Comparison of ENCODE assay signal across 8 cellular contexts in the genomic region with DNA sequence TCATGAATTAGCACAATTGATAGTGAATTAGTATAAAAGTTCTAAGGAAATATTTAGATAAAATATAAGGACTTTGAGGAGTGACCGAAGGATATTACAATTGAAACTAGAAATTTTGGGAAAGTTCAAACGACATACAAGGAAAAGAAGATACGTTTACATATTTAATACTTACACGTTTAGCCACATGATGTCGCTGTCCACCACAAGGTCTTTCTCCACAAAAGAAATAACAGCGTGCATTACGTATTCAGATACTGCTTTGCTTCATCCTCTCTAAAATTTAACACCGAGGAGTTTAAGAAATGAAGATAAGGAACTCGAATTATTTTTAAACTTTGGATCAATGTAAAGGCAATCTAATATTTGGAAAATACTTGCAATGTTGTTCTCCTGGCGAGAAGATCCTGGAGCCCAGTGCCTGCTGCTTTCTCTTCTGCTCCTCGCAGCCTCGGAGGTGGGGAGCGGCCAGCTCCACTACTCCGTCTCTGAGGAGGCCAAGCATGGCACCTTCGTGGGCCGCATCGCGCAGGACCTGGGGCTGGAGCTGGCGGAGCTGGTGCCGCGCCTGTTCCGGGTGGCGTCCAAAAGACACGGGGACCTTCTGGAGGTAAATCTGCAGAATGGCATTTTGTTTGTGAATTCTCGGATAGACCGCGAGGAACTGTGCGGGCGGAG.
A peak's percentile ranks its signal among the peaks of the same experiment; 100 is the strongest.
DNase-seq lines count a peak whose midpoint lies in the region; ATAC-seq and TF ChIP-seq lines count a peak whose summit lies in the region.

Gene PCDHA3, plus strand, starts transcription at position 242 of the 678 bp plus-strand sequence.

- H3K79me2 ChIP-seq in DND-41 (ENCODE audit: insufficient read depth, low read length), result no peaks in the 10 kb centered on the region

- H2AFZ ChIP-seq in DND-41 (ENCODE audit: low read depth, low read length), result no peak within 1 kb of the TSS

- no peak for ATAC-seq in DND-41 (ENCODE audit: insufficient read depth, low read depth)
- no peak for ATAC-seq in HG03159 (IDR thresholded peaks at IDR 0.05; ENCODE audit: unreplicated experiment)

- H3K4me3 ChIP-seq in DND-41 (ENCODE audit: low read depth in 1 of 2, low read length in 2 of 2), result no peak within 1 kb of the TSS
- no peak within 1 kb of the TSS for H3K4me3 ChIP-seq in epithelial cell of esophagus (ENCODE audit: low read length)

- H3K4me1 ChIP-seq in DND-41 (ENCODE audit: insufficient read depth, low read length), result no peaks in the 10 kb centered on the region

- TF ChIP-seq CTCF in DND-41 (IDR thresholded peaks at IDR 0.05; ENCODE audit: borderline replicate concordance, extremely low read depth, low read length, poor library complexity, severe bottlenecking) (peak; percentile 19), epithelial cell of esophagus (IDR thresholded peaks at IDR 0.05; ENCODE audit: insufficient read depth, low read depth, low read length, missing control alignments) (no peak)

- no peaks in the 10 kb centered on the region for H4K20me1 ChIP-seq in DND-41 (ENCODE audit: insufficient read depth, low read length)

- no peak for DNase-seq in DND-41
- DNase-seq in NCI-H1694 treated with DMSO at 0.1 percent for 48 hours (lab: John Stamatoyannopoulos, UW), result peak; percentile 16
- DNase-seq in epithelial cell of esophagus (ENCODE audit: low read depth), result peak; percentile 10
- peak; percentile 84 for DNase-seq in pons (ENCODE audit: low spot score)
- no peak for DNase-seq in NCI-H446 treated with DMSO at 0.1 percent for 48 hours (lab: John Stamatoyannopoulos, UW)
- DNase-seq in 8988T, result no peak
- no peak for DNase-seq in NCI-H345 (lab: John Stamatoyannopoulos, UW)

- no peaks in the 10 kb centered on the region for H3K9me3 ChIP-seq in DND-41 (ENCODE audit: insufficient read depth, low read length, severe bottlenecking)

- no peaks in the 10 kb centered on the region for H3K27me3 ChIP-seq in DND-41 (ENCODE audit: insufficient read depth, low read length, poor library complexity)

- H3K36me3 ChIP-seq in DND-41 (ENCODE audit: insufficient read depth, low read length), result no peaks in the 10 kb centered on the region

- H3K4me2 ChIP-seq in DND-41 (ENCODE audit: insufficient read depth, low read length), result no peak within 1 kb of the TSS

- H3K27ac ChIP-seq in DND-41 (ENCODE audit: low read length), result no peak within 1 kb of the TSS

- no peak within 1 kb of the TSS for H3K9ac ChIP-seq in DND-41 (ENCODE audit: low read depth, low read length)

Comparison
In these comparisons a context has a peak if more than half of its experiments do, and no peak if none do; other contexts are left out.
1. DNase-seq: peak in NCI-H1694 treated with DMSO at 0.1 percent for 48 hours (single experiment), epithelial cell of esophagus (single experiment) and pons (single experiment); none in DND-41 (single experiment), NCI-H446 treated with DMSO at 0.1 percent for 48 hours (single experiment), 8988T (single experiment) and NCI-H345 (single experiment).